ENCODE assay signal across 10 cellular contexts in the genomic region with DNA sequence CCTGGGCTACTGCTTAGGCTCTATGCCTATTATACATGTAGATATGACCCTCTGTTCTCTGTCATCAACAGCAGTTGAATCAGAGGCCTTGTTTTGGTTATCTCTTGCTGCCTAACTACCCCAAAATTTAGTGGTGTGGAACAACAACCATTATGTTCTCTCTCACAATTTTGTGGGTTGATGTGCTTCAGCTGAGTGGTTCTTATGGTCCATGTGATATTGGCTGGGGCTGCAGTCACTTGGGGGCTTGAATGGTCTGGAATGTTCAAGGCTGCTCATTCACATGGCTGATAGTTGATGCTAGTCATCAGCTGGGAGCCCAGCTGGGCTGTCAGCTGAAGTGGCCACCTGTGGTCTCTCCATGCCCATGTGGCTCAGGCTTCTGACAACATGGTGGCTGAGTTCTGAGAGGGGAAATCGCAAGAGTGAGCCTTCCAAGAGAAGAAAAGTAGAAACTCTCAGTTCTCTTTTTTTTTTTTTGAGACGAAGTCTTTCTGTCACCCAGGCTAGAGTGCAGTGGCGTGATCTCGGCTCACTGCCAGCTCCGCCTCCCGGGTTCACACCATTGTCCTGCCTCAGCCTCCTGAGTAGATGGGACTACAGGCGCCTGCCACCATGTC. TPM values are rescaled to one million over a fixed set of nuclear protein-coding genes. Genes with fewer than 3 reads are reported as not detected.
DNase-seq lines count a peak whose midpoint lies in the region; ATAC-seq, FAIRE-seq and TF ChIP-seq lines count a peak whose summit lies in the region.
"Had no signal": no experiment of that assay in that cellular context is flagged by ENCODE, and none has a peak within 500 bp of the region (broad histone marks: within the 10 kb centered on the region; RNA-seq: fewer than 3 reads in every experiment).

No MANE protein-coding gene starts in this region.

- H3K27ac Mint-ChIP-seq in activated naive CD8-positive, alpha-beta T cell treated with anti-CD3 and anti-CD28 coated beads, Interleukin-2, amount 50 U/mL, for 24 hours, result peak overlapping the region; percentile 64

- H3K27me3 Mint-ChIP-seq in activated naive CD8-positive, alpha-beta T cell treated with anti-CD3 and anti-CD28 coated beads, Interleukin-2, amount 50 U/mL, for 24 hours, result no peaks in the 10 kb centered on the region

- H3K36me3 Mint-ChIP-seq in activated naive CD8-positive, alpha-beta T cell treated with anti-CD3 and anti-CD28 coated beads, Interleukin-2, amount 50 U/mL, for 24 hours (ENCODE audit: low read depth), result peaks cover 10% of the 10 kb centered on the region

- H3K9me3 Mint-ChIP-seq in activated naive CD8-positive, alpha-beta T cell treated with anti-CD3 and anti-CD28 coated beads, Interleukin-2, amount 50 U/mL, for 24 hours, result no peaks in the 10 kb centered on the region

- DNase-seq in GM12891 (ENCODE audit: insufficient read length, low spot score) (peak; percentile 38), putamen (ENCODE audit: low spot score) (no peak), A172 (ENCODE audit: low spot score) (no peak), AG08395 (ENCODE audit: low spot score) (no peak)
- DNase-seq in activated naive CD8-positive, alpha-beta T cell treated with anti-CD3 and anti-CD28 coated beads, Interleukin-2, amount 50 U/mL, for 24 hours, result no peak
- no peak for DNase-seq in stimulated activated CD8-positive, alpha-beta memory T cell treated with anti-CD3 and anti-CD28 coated beads, Interleukin-4, amount 100 ng/mL, for 48 hours
- DNase-seq: activated CD4-positive, CD25-positive, alpha-beta regulatory T cell; colonic mucosa had no signal

- TF ChIP-seq POLR2A in GM12891 (IDR thresholded peaks at IDR 0.05; ENCODE audit: low read depth, low read length), result 0 out of 2 replicates have a peak, but pooled peaks have one; percentile 27

- H3K4me3 Mint-ChIP-seq in activated naive CD8-positive, alpha-beta T cell treated with anti-CD3 and anti-CD28 coated beads, Interleukin-2, amount 50 U/mL, for 24 hours, result no peak overlapping the region

- H3K4me1 Mint-ChIP-seq in activated naive CD8-positive, alpha-beta T cell treated with anti-CD3 and anti-CD28 coated beads, Interleukin-2, amount 50 U/mL, for 24 hours, result peaks cover 7% of the 10 kb centered on the region

- peak; percentile 96 for ATAC-seq in GM19467 (IDR thresholded peaks at IDR 0.05; ENCODE audit: unreplicated experiment)
- peak; percentile 90 for ATAC-seq in HG03159 (IDR thresholded peaks at IDR 0.05; ENCODE audit: unreplicated experiment)
- peak; percentile 33 for ATAC-seq in activated naive CD8-positive, alpha-beta T cell treated with anti-CD3 and anti-CD28 coated beads, Interleukin-2, amount 50 U/mL, for 24 hours

- FAIRE-seq in GM12891 (lab: Jason Lieb, UNC), result peak; percentile 97

TF ChIP-seq in GM12891, 5 proteins besides CTCF, POLR2A, EP300 and RAD21:
- no peak for TF ChIP-seq POLR2AphosphoS5 (IDR thresholded peaks at IDR 0.05; ENCODE audit: low read depth, low read length)
- peak; percentile 94 for TF ChIP-seq SPI1 (IDR thresholded peaks at IDR 0.05; ENCODE audit: low read depth, low read length)

RNA-seq across cellular contexts. Expression of gene SHLD1, which starts 47.8 kb away (rescaled TPM):
- 10.9 TPM for polyA plus RNA-seq in GM12891 (2012; ENCODE audit: low read depth, missing spikeins)
- total RNA-seq in A172 (2014; rRNA removed; shearing (Covaris generic)), result 3.6 and 4.3 TPM in 2 replicates

Comparison
In these comparisons a context has a peak if more than half of its experiments do, and no peak if none do; other contexts are left out.
1. ATAC-seq: peak in every context shown above with its lines; median percentile 96 in GM19467; 90 in HG03159; 33 in activated naive CD8-positive, alpha-beta T cell treated with anti-CD3 and anti-CD28 coated beads, Interleukin-2, amount 50 U/mL, for 24 hours.